9 cellular contexts compared by ENCODE assay signal in the genomic region with DNA sequence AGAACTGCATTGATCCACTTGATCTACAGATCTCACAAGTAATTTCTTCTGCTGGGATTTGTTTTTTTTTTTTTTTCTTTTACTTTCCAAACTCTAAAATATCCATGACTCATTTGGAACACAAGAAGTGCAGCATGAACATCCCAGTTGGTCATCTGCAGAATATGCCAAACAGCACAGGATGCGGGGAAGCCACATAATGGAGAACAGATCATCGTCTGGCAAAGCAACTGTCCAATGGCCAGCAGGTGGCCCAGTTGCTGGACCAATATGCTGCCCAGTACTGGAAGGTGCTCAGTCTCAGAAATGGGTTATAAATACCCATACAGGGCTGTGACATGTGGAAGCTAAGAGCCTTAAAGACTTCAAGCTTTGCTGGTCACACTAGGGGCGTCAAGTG.
A peak's percentile ranks its signal among the peaks of the same experiment; 100 is the strongest.
DNase-seq lines count a peak whose midpoint lies in the region; ATAC-seq, FAIRE-seq and TF ChIP-seq lines count a peak whose summit lies in the region.
"Had no signal": no experiment of that assay in that cellular context is flagged by ENCODE, and none has a peak within 500 bp of the region (broad histone marks: within the 10 kb centered on the region; RNA-seq: fewer than 3 reads in every experiment).

No MANE protein-coding gene starts in this region.

- in situ Hi-C loops in G401 (cut with HindIII; ENCODE audit: low sequenced_read_pairs) = no loop called here

- ATAC-seq in psoas muscle (peak in 3 of 4 donors; percentile 50 to 60 (median 56)), GM19023 (IDR thresholded peaks at IDR 0.05; ENCODE audit: unreplicated experiment) (no peak), GM18870 (IDR thresholded peaks at IDR 0.05; ENCODE audit: unreplicated experiment) (no peak)

- H3K27ac ChIP-seq in psoas muscle = no peak overlapping the region

- no peak for TF ChIP-seq POLR2A in GM12891 (IDR thresholded peaks at IDR 0.05; ENCODE audit: low read depth, low read length)

- peak; percentile 64 for FAIRE-seq in RCC 7860 (lab: Jason Lieb, UNC)
- no peak for FAIRE-seq in GM12891 (lab: Jason Lieb, UNC)

- peaks cover 0 to 4% (median 0%) of the 10 kb centered on the region in 3 donors for H3K27me3 ChIP-seq in psoas muscle (ENCODE audit: insufficient read depth in 3 of 3, low read length in 2 of 3)

- intact Hi-C loops in psoas muscle (cut with DNase I) = no loop called here

- TF ChIP-seq CTCF in epithelial cell of proximal tubule (conservative IDR thresholded peaks at IDR 0.05; ENCODE audit: low read depth, low read length) (peak; percentile 54), psoas muscle (IDR thresholded peaks at IDR 0.05) (no peak)

- WGBS in psoas muscle, 3 donors = 19 to 33% (median 20%) methylated on average over 3 of the region's 3 CpGs

- no peaks in the 10 kb centered on the region for H3K9me3 ChIP-seq in psoas muscle

- H3K36me3 ChIP-seq in psoas muscle (ENCODE audit: insufficient read depth in 1 of 2, low read depth in 1 of 2) = no peaks in the 10 kb centered on the region

- H3K4me3 ChIP-seq in epithelial cell of proximal tubule (ENCODE audit: low read depth, low read length) (no peak overlapping the region), psoas muscle (no peak overlapping the region)

- H3K4me1 ChIP-seq in psoas muscle = no peaks in the 10 kb centered on the region

- peak; percentile 95 for DNase-seq in G401 (ENCODE audit: low spot score)
- peak; percentile 81 for DNase-seq in RCC 7860 (ENCODE audit: low spot score)
- DNase-seq in epithelial cell of proximal tubule (ENCODE audit: low read depth) = no peak
- no peak for DNase-seq in psoas muscle
- DNase-seq in GM12891 (ENCODE audit: insufficient read length, low spot score) = no peak
- DNase-seq in NCI-H1105 treated with DMSO at 0.1 percent for 48 hours (lab: John Stamatoyannopoulos, UW) = no peak
- DNase-seq: activated CD4-positive, alpha-beta T cell treated with anti-CD3 and anti-CD28 coated beads, Interleukin-2, amount 50 U/mL, for 4 hours had no signal

TF ChIP-seq in GM12891, 5 proteins besides CTCF, POLR2A, EP300 and RAD21:
- TF ChIP-seq POU2F2 (IDR thresholded peaks at IDR 0.05; ENCODE audit: low read depth, low read length) = no peak
- no peak for TF ChIP-seq POLR2AphosphoS5 (IDR thresholded peaks at IDR 0.05; ENCODE audit: low read depth, low read length)
- no peak for TF ChIP-seq SPI1 (IDR thresholded peaks at IDR 0.05; ENCODE audit: low read depth, low read length)
- TF ChIP-seq TAF1 (IDR thresholded peaks at IDR 0.05; ENCODE audit: low read depth, low read length) = no peak
- no peak for TF ChIP-seq PAX5 (IDR thresholded peaks at IDR 0.05; ENCODE audit: insufficient read depth, low read length, severe bottlenecking)

Comparison
In these comparisons a context has a peak if more than half of its experiments do, and no peak if none do; other contexts are left out.
1. DNase-seq: peak in G401 (single experiment) and RCC 7860 (single experiment); none in epithelial cell of proximal tubule (single experiment), psoas muscle (0 of 2), GM12891 (single experiment) and NCI-H1105 treated with DMSO at 0.1 percent for 48 hours (single experiment).
2. ATAC-seq: peak in psoas muscle (3 of 4); none in GM19023 (single experiment) and GM18870 (single experiment).